Comparison of ENCODE assay signal across 1 cellular context in genomic region chr1:43651922-43652321, GRCh38.
TF ChIP-seq lines count a peak whose summit lies in the region.

No MANE protein-coding gene starts in this region.

TF ChIP-seq in endothelial cell of umbilical vein, 7 proteins besides CTCF, POLR2A, EP300 and RAD21:
- no peak for TF ChIP-seq EZH2 (IDR thresholded peaks at IDR 0.05; ENCODE audit: borderline replicate concordance, low read depth, low read length, severe bottlenecking)
- no peak for TF ChIP-seq JUN (IDR thresholded peaks at IDR 0.05; ENCODE audit: borderline replicate concordance, insufficient read depth, insufficient read length, low read depth)
- TF ChIP-seq FOS (IDR thresholded peaks at IDR 0.05; ENCODE audit: borderline replicate concordance, insufficient read depth, low read length) = no peak
- no peak for TF ChIP-seq GATA2 (IDR thresholded peaks at IDR 0.05; ENCODE audit: insufficient read depth, insufficient read length, low read depth, low read length)
- no peak for TF ChIP-seq MYC (IDR thresholded peaks at IDR 0.05; ENCODE audit: low read depth, low read length)
- TF ChIP-seq, protein P1, sequence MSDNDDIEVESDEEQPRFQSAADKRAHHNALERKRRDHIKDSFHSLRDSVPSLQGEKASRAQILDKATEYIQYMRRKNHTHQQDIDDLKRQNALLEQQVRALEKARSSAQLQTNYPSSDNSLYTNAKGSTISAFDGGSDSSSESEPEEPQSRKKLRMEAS (IDR thresholded peaks at IDR 0.05; ENCODE audit: insufficient read depth, insufficient read length) = no peak
- no peak for TF ChIP-seq POLR2AphosphoS5 (IDR thresholded peaks at IDR 0.05; ENCODE audit: insufficient read depth, low read depth, low read length)
